In the genomic region with DNA sequence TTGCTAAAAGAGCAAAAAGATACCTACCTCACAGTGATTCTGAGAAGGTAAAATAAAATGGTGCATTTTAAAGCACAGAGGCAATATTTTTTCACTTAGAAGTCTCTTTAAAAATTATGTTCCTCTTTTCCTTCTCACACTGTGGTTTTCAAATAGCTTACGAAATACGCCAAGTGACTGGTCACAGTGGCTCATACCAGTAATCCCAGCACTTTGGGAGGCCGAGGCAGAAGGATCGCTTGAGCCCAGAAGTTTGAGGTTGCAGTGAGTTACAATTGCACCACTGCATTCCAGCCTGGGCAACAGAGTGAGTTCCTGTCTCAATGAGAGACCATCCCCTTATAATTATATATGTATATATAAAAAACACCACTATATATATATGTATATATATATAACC, we compare ENCODE assay signal across 16 cellular contexts.
"Had no signal": no experiment of that assay in that cellular context is flagged by ENCODE, and none has a peak within 500 bp of the region (broad histone marks: within the 10 kb centered on the region; RNA-seq: fewer than 3 reads in every experiment).

No MANE protein-coding gene starts in this region.

- ATAC-seq: activated T-cell treated with anti-CD3 and anti-CD28 coated beads, Interleukin-2, amount 50 U/mL, for 4 hours; natural killer cell; stimulated activated effector memory CD8-positive, alpha-beta T cell treated with anti-CD3 and anti-CD28 coated beads, Interleukin-12 subunit alpha, Interleukin-12 subunit beta, amount 100 ng/mL, for 72 hours had no signal

- DNase-seq: activated CD4-positive, alpha-beta memory T cell treated with anti-CD3 and anti-CD28 coated beads, Interleukin-2, amount 10 ng/mL, durations not matched to agents 7 days and 5 days; activated CD4-positive, alpha-beta T cell treated with anti-CD3 and anti-CD28 coated beads for 4 hours; activated naive CD8-positive, alpha-beta T cell treated with anti-CD3 and anti-CD28 coated beads, Interleukin-2, amount 10 ng/mL, durations not matched to agents 7 days and 5 days; activated T-cell treated with anti-CD3 and anti-CD28 coated beads, Interleukin-2, amount 50 U/mL, for 4 hours; central memory CD4-positive, alpha-beta T cell; colonic mucosa; effector CD4-positive, alpha-beta T cell; esophagus squamous epithelium; hippocampal formation; left ventricle myocardium inferior; mesenchymal stem cell; natural killer cell; posterior cingulate gyrus; retina; stimulated activated CD4-positive, alpha-beta T cell treated with anti-CD3 and anti-CD28 coated beads, Interleukin-12 subunit alpha, Interleukin-12 subunit beta, amount 100 ng/mL, for 4 hours had no signal
